Comparison of ENCODE assay signal across 25 cellular contexts in the genomic region with DNA sequence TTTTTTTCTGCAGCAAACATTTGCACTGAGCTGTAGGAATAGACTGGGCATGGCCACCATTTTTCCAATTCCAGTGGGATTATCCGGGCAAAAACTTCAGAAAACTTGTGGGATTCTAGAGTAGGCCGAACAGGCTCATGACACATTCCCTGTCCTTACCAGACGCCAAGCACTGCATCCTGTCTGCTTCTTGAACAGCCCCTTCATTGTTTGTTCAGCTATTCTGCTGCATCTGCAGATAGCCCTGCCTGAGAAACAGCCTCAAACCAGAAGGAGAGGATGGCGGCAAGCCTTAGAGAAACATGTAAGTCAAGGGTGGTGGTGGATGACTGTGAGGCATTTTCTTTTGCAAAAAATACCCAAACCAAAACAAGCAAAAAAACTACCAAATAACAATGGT.
DNase-seq lines count a peak whose midpoint lies in the region; ATAC-seq, FAIRE-seq and TF ChIP-seq lines count a peak whose summit lies in the region.
"Had no signal": no experiment of that assay in that cellular context is flagged by ENCODE, and none has a peak within 500 bp of the region (broad histone marks: within the 10 kb centered on the region; RNA-seq: fewer than 3 reads in every experiment).

No MANE protein-coding gene starts in this region.

- WGBS in mesendoderm (ENCODE audit: extremely low coverage, insufficient coverage, low lambda C conversion rate), result no CpG with 5 or more reads among the region's 4 CpGs
- 48 to 56% methylated on average over 4 of the region's 4 CpGs for WGBS in heart right ventricle, 2 donors

- H2AK5ac ChIP-seq in mesendoderm (ENCODE audit: low read length), result no peak overlapping the region

- no peak overlapping the region for H3K56ac ChIP-seq in mesendoderm (ENCODE audit: low read length)

- intact Hi-C loops in heart right ventricle (cut with DNase I), result no loop called here

- H3K79me2 ChIP-seq in mesendoderm (ENCODE audit: control insufficient read depth, insufficient read depth, low read length), result no peaks in the 10 kb centered on the region

- DNase-seq in COLO829 (ENCODE audit: low spot score), result peak; percentile 97
- peak; percentile 19 for DNase-seq in bronchial epithelial cell (ENCODE audit: low read depth)
- no peak for DNase-seq in mesendoderm
- peak; percentile 3 for DNase-seq in putamen (ENCODE audit: low spot score)
- no peak for DNase-seq in heart right ventricle
- no peak for DNase-seq in SJCRH30
- no peak for DNase-seq in T-helper 9 cell
- DNase-seq: CD4-positive, CD25-positive, alpha-beta regulatory T cell; DMS53; IMR-90; KG1; MG63; NCI-H1105 treated with DMSO at 0.1 percent for 48 hours; NCI-H146; NCI-H1930; NCI-H2107; NCI-H446; NCI-H524 treated with DMSO at 0.1 percent for 48 hours; SIG-M5 had no signal

- H3K36me3 ChIP-seq in bronchial epithelial cell (ENCODE audit: control insufficient read depth, insufficient read depth, low read length), result no peaks in the 10 kb centered on the region
- no peaks in the 10 kb centered on the region for H3K36me3 ChIP-seq in mesendoderm (ENCODE audit: control insufficient read depth, insufficient read depth, low read length)
- H3K36me3 ChIP-seq in heart right ventricle, result no peaks in the 10 kb centered on the region
- H3K36me3 ChIP-seq in SJCRH30, result no peaks in the 10 kb centered on the region; the same call in 1 of the 2 replicates
- H3K36me3 ChIP-seq: BLaER1, MG63 had no signal

- no peaks in the 10 kb centered on the region for H3K79me1 ChIP-seq in mesendoderm (ENCODE audit: low read length)

- H3K4me1 ChIP-seq in mesendoderm (ENCODE audit: control insufficient read depth, low read depth, low read length) (peaks cover 5% of the 10 kb centered on the region), heart right ventricle (no peaks in the 10 kb centered on the region), SJCRH30 (no peaks in the 10 kb centered on the region)
- H3K4me1 ChIP-seq: BLaER1 had no signal

- no peak overlapping the region for H3K9ac ChIP-seq in mesendoderm (ENCODE audit: low read length)
- H3K9ac ChIP-seq: BLaER1 had no signal

- H3K27me3 ChIP-seq in bronchial epithelial cell (ENCODE audit: control insufficient read depth, insufficient read depth, low read length), result no peaks in the 10 kb centered on the region
- no peaks in the 10 kb centered on the region for H3K27me3 ChIP-seq in mesendoderm (ENCODE audit: insufficient read depth, low read length, poor library complexity)
- H3K27me3 ChIP-seq in heart right ventricle, result peaks cover 0 to 3% (median 0%) of the 10 kb centered on the region in 7 donors
- 0 out of 2 replicates have a peak, but pooled peaks cover 8% of the 10 kb centered on the region for H3K27me3 ChIP-seq in SJCRH30
- H3K27me3 ChIP-seq: BLaER1, MG63 had no signal

- H3K27ac ChIP-seq in mesendoderm (ENCODE audit: low read depth, low read length) (no peak overlapping the region), heart right ventricle (peak overlapping the region in 1 of 10 donors; percentile 6), SJCRH30 (no peak overlapping the region)
- H3K27ac ChIP-seq: BLaER1 had no signal

- H2BK120ac ChIP-seq in mesendoderm (ENCODE audit: low read depth, low read length), result no peak overlapping the region

- no peak overlapping the region for H2BK15ac ChIP-seq in mesendoderm (replicated peaks; ENCODE audit: low read depth)

- no peak overlapping the region for H3K4me2 ChIP-seq in mesendoderm (ENCODE audit: low read length)
- H3K4me2 ChIP-seq: BLaER1 had no signal

- FAIRE-seq in bronchial epithelial cell (lab: Jason Lieb, UNC), result no peak
- FAIRE-seq: D721Med, GM18507 had no signal

- no peak overlapping the region for H4K5ac ChIP-seq in mesendoderm (ENCODE audit: low read length)

- ATAC-seq in heart right ventricle (no peak), GM18909 (IDR thresholded peaks at IDR 0.05; ENCODE audit: poor library complexity, unreplicated experiment) (no peak)
- ATAC-seq: HCT116, SK-N-SH treated with all-trans-retinoic acid at 6 μM for 48 hours had no signal

- peak overlapping the region; percentile 51 for H3K18ac ChIP-seq in mesendoderm (ENCODE audit: low read length)

- H3K4ac ChIP-seq in mesendoderm (ENCODE audit: low read depth, low read length), result no peak overlapping the region

- H3K9me3 ChIP-seq in heart right ventricle (peaks cover 0 to under 1% (median 0%) of the 10 kb centered on the region in 11 donors), SJCRH30 (replicated peaks) (no peaks in the 10 kb centered on the region)
- H3K9me3 ChIP-seq: BLaER1, MG63 had no signal

- H4K8ac ChIP-seq in mesendoderm (ENCODE audit: low read depth, low read length), result no peak overlapping the region

- TF ChIP-seq CTCF in bronchial epithelial cell (IDR thresholded peaks at IDR 0.05; ENCODE audit: insufficient read depth, low read length, severe bottlenecking), result no peak
- no peak for TF ChIP-seq CTCF in heart right ventricle (IDR thresholded peaks at IDR 0.05)

- H2BK5ac ChIP-seq in mesendoderm (ENCODE audit: low read length), result no peak overlapping the region

- H3K4me3 ChIP-seq in bronchial epithelial cell (ENCODE audit: low read depth, low read length) (no peak overlapping the region), mesendoderm (ENCODE audit: low read length) (no peak overlapping the region), heart right ventricle (no peak overlapping the region), SJCRH30 (no peak overlapping the region)
- H3K4me3 ChIP-seq: BLaER1, MG63 had no signal

- H3K23ac ChIP-seq in mesendoderm (ENCODE audit: low read length), result no peak overlapping the region

Comparison
In these comparisons a context has a peak if more than half of its experiments do, and no peak if none do; other contexts are left out.
1. DNase-seq: peak in COLO829 (single experiment), bronchial epithelial cell (single experiment) and putamen (single experiment); none in mesendoderm (single experiment), heart right ventricle (0 of 2), SJCRH30 (0 of 2) and T-helper 9 cell (single experiment).